1 cellular context compared by ENCODE assay signal in the genomic region with DNA sequence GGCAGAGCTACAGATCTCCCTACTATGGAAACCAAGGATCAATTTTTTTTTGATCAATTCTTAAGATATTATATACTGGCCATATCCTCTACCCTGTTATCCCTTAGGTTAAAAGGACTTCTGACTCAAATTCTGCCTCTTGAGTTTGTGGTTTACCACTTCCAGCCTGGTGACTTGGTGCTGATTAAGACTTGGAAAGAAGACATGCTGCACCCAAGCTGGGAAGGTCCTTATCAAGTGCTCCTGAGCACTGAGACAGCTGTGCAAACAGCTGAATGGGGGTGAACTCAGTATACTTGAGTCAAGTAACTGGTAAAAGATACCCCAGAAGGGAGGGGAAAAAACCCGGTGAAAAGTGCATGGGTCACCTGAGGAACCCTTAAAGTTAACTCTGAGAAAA.
TF ChIP-seq lines count a peak whose summit lies in the region.

No MANE protein-coding gene starts in this region.

TF ChIP-seq in K562, 482 proteins besides CTCF, POLR2A, EP300 and RAD21 (continued from another document and continues in another):
- TF ChIP-seq, protein P1, sequence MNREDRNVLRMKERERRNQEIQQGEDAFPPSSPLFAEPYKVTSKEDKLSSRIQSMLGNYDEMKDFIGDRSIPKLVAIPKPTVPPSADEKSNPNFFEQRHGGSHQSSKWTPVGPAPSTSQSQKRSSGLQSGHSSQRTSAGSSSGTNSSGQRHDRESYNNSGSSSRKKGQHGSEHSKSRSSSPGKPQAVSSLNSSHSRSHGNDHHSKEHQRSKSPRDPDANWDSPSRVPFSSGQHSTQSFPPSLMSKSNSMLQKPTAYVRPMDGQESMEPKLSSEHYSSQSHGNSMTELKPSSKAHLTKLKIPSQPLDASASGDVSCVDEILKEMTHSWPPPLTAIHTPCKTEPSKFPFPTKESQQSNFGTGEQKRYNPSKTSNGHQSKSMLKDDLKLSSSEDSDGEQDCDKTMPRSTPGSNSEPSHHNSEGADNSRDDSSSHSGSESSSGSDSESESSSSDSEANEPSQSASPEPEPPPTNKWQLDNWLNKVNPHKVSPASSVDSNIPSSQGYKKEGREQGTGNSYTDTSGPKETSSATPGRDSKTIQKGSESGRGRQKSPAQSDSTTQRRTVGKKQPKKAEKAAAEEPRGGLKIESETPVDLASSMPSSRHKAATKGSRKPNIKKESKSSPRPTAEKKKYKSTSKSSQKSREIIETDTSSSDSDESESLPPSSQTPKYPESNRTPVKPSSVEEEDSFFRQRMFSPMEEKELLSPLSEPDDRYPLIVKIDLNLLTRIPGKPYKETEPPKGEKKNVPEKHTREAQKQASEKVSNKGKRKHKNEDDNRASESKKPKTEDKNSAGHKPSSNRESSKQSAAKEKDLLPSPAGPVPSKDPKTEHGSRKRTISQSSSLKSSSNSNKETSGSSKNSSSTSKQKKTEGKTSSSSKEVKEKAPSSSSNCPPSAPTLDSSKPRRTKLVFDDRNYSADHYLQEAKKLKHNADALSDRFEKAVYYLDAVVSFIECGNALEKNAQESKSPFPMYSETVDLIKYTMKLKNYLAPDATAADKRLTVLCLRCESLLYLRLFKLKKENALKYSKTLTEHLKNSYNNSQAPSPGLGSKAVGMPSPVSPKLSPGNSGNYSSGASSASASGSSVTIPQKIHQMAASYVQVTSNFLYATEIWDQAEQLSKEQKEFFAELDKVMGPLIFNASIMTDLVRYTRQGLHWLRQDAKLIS (CRISPR knock-in tag; IDR thresholded peaks at IDR 0.05), result no peak
- TF ChIP-seq TAF7 (tag; IDR thresholded peaks at IDR 0.05) (no peak), CBX5 (IDR thresholded peaks at IDR 0.05; ENCODE audit: borderline replicate concordance, low read depth) (no peak), JUND (IDR thresholded peaks at IDR 0.05; ENCODE audit: borderline replicate concordance, low read depth, low read length) (0 out of 2 replicates have a peak, but pooled peaks have one; percentile 51), JUND (tag; IDR thresholded peaks at IDR 0.05; ENCODE audit: borderline replicate concordance, low read depth, low read length) (peak; percentile 54; the same call in 1 of the 3 replicates), ZNF764 (CRISPR knock-in tag; IDR thresholded peaks at IDR 0.05; ENCODE audit: low read depth) (no peak), DPF2 (IDR thresholded peaks at IDR 0.05) (peak; percentile 86), ZNF436 (CRISPR knock-in tag; IDR thresholded peaks at IDR 0.05) (no peak), HDGF (IDR thresholded peaks at IDR 0.05) (no peak), MAFF (IDR thresholded peaks at IDR 0.05; ENCODE audit: low read length) (no peak), MEIS2 (IDR thresholded peaks at IDR 0.05; ENCODE audit: partially characterized antibody) (peak; percentile 41), YBX1 (IDR thresholded peaks at IDR 0.05) (no peak), HNRNPH1 (optimal IDR thresholded peaks at IDR 0.05; ENCODE audit: low read depth, low read length) (no peak), HDAC3 (IDR thresholded peaks at IDR 0.05; ENCODE audit: borderline replicate concordance, partially characterized antibody) (no peak), NCOA1 (IDR thresholded peaks at IDR 0.05; ENCODE audit: low read depth) (0 out of 2 replicates have a peak, but pooled peaks have one; percentile 44), MCM3 (IDR thresholded peaks at IDR 0.05) (no peak), GABPA (tag; conservative IDR thresholded peaks at IDR 0.05; ENCODE audit: low read depth) (peak; percentile 32; the same call in 1 of the 2 replicates), KLF16 (IDR thresholded peaks at IDR 0.05) (peak; percentile 94), ZNF224 (CRISPR knock-in tag; IDR thresholded peaks at IDR 0.05) (no peak), NFIX (CRISPR knock-in tag; IDR thresholded peaks at IDR 0.05; ENCODE audit: low read depth) (no peak), DMBX1 (CRISPR knock-in tag; IDR thresholded peaks at IDR 0.05; ENCODE audit: borderline replicate concordance) (0 out of 2 replicates have a peak, but pooled peaks have one; percentile 20), ZNF121 (CRISPR knock-in tag; conservative IDR thresholded peaks at IDR 0.05) (no peak), POLR3G (IDR thresholded peaks at IDR 0.05; ENCODE audit: extremely low read depth, insufficient read length, insufficient replicate concordance) (no peak), POLR3A (IDR thresholded peaks at IDR 0.05; ENCODE audit: borderline replicate concordance, extremely low read depth, insufficient read depth, insufficient read length) (no peak), RUNX1 (IDR thresholded peaks at IDR 0.05; ENCODE audit: low read depth) (peak; percentile 81; the same call in 1 of the 2 replicates), SETDB1 (IDR thresholded peaks at IDR 0.05; ENCODE audit: low read length) (no peak), PML (IDR thresholded peaks at IDR 0.05; ENCODE audit: low read length) (peak; percentile 80), ZNF274 (IDR thresholded peaks at IDR 0.05; ENCODE audit: borderline replicate concordance, low read depth, low read length) (no peak), CBX3 (IDR thresholded peaks at IDR 0.05; ENCODE audit: borderline replicate concordance in 1 of 2, low read length in 2 of 2) (peak in 1 of 2 experiments; percentile 67; a peak in 1 of 3 replicates), EGR1 (conservative IDR thresholded peaks at IDR 0.05) (0 out of 2 replicates have a peak, but pooled peaks have one; percentile 30), LEF1 (IDR thresholded peaks at IDR 0.05) (peak; percentile 63; the same call in 1 of the 2 replicates), ZNF184 (CRISPR knock-in tag; IDR thresholded peaks at IDR 0.05) (no peak), SAFB (IDR thresholded peaks at IDR 0.05; ENCODE audit: borderline replicate concordance, low read depth, low read length) (no peak), TBL1XR1 (IDR thresholded peaks at IDR 0.05; ENCODE audit: low read length in 2 of 2) (peak in 1 of 2 experiments; percentile 74; a peak in 2 of 4 replicates), SOX6 (IDR thresholded peaks at IDR 0.05) (peak; percentile 72), ZNF785 (CRISPR knock-in tag; IDR thresholded peaks at IDR 0.05) (no peak), NEUROD1 (IDR thresholded peaks at IDR 0.05; ENCODE audit: borderline replicate concordance, low read depth, low read length, partially characterized antibody) (peak; percentile 69), MED1 (CRISPR knock-in tag; IDR thresholded peaks at IDR 0.05; ENCODE audit: borderline replicate concordance) (no peak), KAT8 (IDR thresholded peaks at IDR 0.05; ENCODE audit: low read depth) (no peak), RAD51 (IDR thresholded peaks at IDR 0.05; ENCODE audit: borderline replicate concordance, low read depth) (no peak)
- TF ChIP-seq, protein P2, sequence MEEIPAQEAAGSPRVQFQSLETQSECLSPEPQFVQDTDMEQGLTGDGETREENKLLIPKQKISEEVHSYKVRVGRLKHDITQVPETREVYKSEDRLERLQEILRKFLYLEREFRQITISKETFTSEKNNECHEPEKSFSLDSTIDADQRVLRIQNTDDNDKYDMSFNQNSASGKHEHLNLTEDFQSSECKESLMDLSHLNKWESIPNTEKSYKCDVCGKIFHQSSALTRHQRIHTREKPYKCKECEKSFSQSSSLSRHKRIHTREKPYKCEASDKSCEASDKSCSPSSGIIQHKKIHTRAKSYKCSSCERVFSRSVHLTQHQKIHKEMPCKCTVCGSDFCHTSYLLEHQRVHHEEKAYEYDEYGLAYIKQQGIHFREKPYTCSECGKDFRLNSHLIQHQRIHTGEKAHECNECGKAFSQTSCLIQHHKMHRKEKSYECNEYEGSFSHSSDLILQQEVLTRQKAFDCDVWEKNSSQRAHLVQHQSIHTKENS (CRISPR knock-in tag; IDR thresholded peaks at IDR 0.05), result no peak
- TF ChIP-seq, protein P3, sequence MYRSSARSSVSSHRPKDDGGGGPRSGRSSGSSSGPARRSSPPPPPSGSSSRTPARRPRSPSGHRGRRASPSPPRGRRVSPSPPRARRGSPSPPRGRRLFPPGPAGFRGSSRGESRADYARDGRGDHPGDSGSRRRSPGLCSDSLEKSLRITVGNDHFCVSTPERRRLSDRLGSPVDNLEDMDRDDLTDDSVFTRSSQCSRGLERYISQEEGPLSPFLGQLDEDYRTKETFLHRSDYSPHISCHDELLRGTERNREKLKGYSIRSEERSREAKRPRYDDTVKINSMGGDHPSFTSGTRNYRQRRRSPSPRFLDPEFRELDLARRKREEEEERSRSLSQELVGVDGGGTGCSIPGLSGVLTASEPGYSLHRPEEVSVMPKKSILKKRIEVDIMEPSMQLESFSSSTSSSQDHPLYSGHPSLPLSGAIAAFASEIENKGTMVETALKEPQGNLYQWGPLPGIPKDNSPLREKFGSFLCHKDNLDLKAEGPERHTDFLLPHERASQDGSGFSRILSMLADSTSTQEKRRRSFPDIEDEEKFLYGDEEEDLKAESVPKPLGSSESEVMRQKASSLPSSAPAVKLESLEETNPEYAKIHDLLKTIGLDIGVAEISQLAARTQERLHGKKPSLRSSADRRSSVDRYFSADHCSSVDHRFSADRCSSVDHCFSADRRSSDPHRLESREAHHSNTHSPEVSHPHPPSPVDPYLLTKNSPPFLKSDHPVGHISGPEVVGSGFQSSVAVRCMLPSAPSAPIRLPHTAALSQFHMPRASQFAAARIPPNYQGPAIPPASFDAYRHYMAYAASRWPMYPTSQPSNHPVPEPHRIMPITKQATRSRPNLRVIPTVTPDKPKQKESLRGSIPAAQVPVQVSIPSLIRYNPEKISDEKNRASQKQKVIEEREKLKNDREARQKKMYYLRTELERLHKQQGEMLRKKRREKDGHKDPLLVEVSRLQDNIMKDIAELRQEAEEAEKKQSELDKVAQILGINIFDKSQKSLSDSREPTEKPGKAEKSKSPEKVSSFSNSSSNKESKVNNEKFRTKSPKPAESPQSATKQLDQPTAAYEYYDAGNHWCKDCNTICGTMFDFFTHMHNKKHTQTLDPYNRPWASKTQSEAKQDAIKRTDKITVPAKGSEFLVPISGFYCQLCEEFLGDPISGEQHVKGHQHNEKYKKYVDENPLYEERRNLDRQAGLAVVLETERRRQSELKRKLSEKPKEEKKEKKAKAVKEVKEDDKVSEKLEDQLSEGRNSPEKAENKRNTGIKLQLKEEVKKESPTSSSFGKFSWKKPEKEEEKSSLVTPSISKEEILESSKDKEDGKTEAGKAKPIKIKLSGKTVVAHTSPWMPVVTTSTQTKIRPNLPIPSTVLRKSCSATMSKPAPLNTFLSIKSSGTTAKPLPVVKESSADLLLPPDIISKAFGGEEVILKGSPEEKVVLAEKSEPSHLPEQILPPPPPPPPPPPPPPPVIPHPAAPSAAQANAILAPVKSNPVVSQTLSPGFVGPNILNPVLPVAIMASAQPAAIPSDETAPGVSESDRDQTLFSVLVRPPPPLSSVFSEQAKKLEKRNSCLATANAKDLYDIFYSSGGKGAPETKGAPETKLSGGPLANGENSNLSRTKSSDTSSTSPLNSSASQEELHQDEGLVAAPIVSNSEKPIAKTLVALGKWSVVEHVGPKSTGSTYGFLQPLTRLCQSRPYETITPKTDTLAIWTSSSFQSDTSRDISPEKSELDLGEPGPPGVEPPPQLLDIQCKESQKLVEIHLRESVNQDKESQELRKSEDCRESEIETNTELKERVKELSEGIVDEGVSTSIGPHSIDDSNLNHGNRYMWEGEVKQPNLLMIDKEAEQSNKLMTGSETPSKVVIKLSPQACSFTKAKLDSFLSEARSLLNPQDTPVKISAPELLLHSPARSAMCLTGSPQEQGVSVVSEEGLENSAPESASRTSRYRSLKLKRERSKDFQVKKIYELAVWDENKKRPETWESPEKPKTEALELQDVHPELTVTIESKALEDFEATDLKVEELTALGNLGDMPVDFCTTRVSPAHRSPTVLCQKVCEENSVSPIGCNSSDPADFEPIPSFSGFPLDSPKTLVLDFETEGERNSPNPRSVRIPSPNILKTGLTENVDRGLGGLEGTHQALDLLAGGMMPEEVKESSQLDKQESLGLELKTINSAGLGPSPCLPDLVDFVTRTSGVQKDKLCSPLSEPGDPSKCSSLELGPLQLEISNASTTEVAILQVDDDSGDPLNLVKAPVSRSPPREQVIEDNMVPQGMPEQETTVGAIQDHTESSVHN (IDR thresholded peaks at IDR 0.05; ENCODE audit: borderline replicate concordance in 1 of 2, low read depth in 1 of 2), result peak in 1 of 2 experiments; percentile 70; a peak in 1 of 4 replicates
- TF ChIP-seq, protein P4, sequence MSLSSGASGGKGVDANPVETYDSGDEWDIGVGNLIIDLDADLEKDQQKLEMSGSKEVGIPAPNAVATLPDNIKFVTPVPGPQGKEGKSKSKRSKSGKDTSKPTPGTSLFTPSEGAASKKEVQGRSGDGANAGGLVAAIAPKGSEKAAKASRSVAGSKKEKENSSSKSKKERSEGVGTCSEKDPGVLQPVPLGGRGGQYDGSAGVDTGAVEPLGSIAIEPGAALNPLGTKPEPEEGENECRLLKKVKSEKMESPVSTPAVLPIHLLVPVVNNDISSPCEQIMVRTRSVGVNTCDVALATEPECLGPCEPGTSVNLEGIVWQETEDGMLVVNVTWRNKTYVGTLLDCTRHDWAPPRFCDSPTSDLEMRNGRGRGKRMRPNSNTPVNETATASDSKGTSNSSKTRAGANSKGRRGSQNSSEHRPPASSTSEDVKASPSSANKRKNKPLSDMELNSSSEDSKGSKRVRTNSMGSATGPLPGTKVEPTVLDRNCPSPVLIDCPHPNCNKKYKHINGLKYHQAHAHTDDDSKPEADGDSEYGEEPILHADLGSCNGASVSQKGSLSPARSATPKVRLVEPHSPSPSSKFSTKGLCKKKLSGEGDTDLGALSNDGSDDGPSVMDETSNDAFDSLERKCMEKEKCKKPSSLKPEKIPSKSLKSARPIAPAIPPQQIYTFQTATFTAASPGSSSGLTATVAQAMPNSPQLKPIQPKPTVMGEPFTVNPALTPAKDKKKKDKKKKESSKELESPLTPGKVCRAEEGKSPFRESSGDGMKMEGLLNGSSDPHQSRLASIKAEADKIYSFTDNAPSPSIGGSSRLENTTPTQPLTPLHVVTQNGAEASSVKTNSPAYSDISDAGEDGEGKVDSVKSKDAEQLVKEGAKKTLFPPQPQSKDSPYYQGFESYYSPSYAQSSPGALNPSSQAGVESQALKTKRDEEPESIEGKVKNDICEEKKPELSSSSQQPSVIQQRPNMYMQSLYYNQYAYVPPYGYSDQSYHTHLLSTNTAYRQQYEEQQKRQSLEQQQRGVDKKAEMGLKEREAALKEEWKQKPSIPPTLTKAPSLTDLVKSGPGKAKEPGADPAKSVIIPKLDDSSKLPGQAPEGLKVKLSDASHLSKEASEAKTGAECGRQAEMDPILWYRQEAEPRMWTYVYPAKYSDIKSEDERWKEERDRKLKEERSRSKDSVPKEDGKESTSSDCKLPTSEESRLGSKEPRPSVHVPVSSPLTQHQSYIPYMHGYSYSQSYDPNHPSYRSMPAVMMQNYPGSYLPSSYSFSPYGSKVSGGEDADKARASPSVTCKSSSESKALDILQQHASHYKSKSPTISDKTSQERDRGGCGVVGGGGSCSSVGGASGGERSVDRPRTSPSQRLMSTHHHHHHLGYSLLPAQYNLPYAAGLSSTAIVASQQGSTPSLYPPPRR (CRISPR knock-in tag; IDR thresholded peaks at IDR 0.05; ENCODE audit: borderline replicate concordance), result no peak
- TF ChIP-seq, protein P5, sequence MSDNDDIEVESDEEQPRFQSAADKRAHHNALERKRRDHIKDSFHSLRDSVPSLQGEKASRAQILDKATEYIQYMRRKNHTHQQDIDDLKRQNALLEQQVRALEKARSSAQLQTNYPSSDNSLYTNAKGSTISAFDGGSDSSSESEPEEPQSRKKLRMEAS (CRISPR knock-in tag; IDR thresholded peaks at IDR 0.05), result no peak
- TF ChIP-seq, protein P6, sequence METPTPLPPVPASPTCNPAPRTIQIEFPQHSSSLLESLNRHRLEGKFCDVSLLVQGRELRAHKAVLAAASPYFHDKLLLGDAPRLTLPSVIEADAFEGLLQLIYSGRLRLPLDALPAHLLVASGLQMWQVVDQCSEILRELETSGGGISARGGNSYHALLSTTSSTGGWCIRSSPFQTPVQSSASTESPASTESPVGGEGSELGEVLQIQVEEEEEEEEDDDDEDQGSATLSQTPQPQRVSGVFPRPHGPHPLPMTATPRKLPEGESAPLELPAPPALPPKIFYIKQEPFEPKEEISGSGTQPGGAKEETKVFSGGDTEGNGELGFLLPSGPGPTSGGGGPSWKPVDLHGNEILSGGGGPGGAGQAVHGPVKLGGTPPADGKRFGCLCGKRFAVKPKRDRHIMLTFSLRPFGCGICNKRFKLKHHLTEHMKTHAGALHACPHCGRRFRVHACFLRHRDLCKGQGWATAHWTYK (CRISPR knock-in tag; IDR thresholded peaks at IDR 0.05), result no peak
